In the genomic region with DNA sequence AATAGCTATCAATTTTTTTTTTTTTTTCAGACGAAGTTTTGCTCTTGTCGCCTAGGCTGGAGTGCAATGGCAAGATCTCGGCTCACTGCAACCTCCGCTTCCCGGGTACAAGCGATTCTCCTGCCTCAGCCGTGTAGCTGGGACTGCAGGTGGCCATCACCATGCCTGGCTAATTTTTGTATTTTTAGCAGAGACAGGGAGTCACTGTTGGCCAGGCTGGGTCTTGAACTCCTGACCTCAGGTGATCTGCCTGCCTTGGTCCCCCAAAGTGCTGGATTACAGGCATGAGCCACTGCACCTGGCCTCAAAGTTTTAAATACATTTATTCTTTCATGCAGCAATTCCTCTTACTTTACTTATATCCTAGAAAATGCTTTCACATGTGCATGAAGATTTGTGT, we compare ENCODE assay signal across 15 cellular contexts. TPM values are rescaled to one million over a fixed set of nuclear protein-coding genes. Genes with fewer than 3 reads are reported as not detected.
DNase-seq lines count a peak whose midpoint lies in the region; ATAC-seq and TF ChIP-seq lines count a peak whose summit lies in the region.
"Had no signal": no experiment of that assay in that cellular context is flagged by ENCODE, and none has a peak within 500 bp of the region (broad histone marks: within the 10 kb centered on the region; RNA-seq: fewer than 3 reads in every experiment).

No MANE protein-coding gene starts in this region.

- TF ChIP-seq CTCF in left ventricle myocardium inferior (IDR thresholded peaks at IDR 0.05; ENCODE audit: borderline replicate concordance): no peak

- no peaks in the 10 kb centered on the region for H3K36me3 ChIP-seq in left ventricle myocardium inferior

- no peaks in the 10 kb centered on the region for H3K9me3 Mint-ChIP-seq in T-helper 2 cell treated with Interferon-gamma antibody and Interleukin-4, amounts not matched to agents 5 μg/mL and 100 μg/mL, for 36 hours
- no peaks in the 10 kb centered on the region for H3K9me3 Mint-ChIP-seq in IgD-negative memory B cell
- no peaks in the 10 kb centered on the region for H3K9me3 Mint-ChIP-seq in activated naive CD8-positive, alpha-beta T cell treated with anti-CD3 and anti-CD28 coated beads, Interleukin-2, amount 10 ng/mL, durations not matched to agents 7 days and 5 days
- no peaks in the 10 kb centered on the region for H3K9me3 Mint-ChIP-seq in stimulated activated memory B cell treated with anti-CD40 and anti-IgM and Interleukin-4, amounts not matched to agents 10 μg/mL and 1 μg/mL and 100 μg/mL, for 72 hours

- peak overlapping the region; percentile 73 for H3K4me3 Mint-ChIP-seq in T-helper 2 cell treated with Interferon-gamma antibody and Interleukin-4, amounts not matched to agents 5 μg/mL and 100 μg/mL, for 36 hours
- H3K4me3 Mint-ChIP-seq in IgD-negative memory B cell: peak overlapping the region; percentile 31 to 84 (median 52)
- H3K4me3 Mint-ChIP-seq in activated naive CD8-positive, alpha-beta T cell treated with anti-CD3 and anti-CD28 coated beads, Interleukin-2, amount 10 ng/mL, durations not matched to agents 7 days and 5 days: peak overlapping the region; percentile 89
- peak overlapping the region; percentile 47 for H3K4me3 Mint-ChIP-seq in stimulated activated memory B cell treated with anti-CD40 and anti-IgM and Interleukin-4, amounts not matched to agents 10 μg/mL and 1 μg/mL and 100 μg/mL, for 72 hours

- no peak overlapping the region for H3K4me3 ChIP-seq in left ventricle myocardium inferior
- H3K4me3 ChIP-seq: K562, testis had no signal

- peaks cover 71% of the 10 kb centered on the region for H3K4me1 Mint-ChIP-seq in T-helper 2 cell treated with Interferon-gamma antibody and Interleukin-4, amounts not matched to agents 5 μg/mL and 100 μg/mL, for 36 hours (ENCODE audit: low read depth)
- H3K4me1 Mint-ChIP-seq in IgD-negative memory B cell: peaks cover 39 to 65% (median 59%) of the 10 kb centered on the region in 3 donors
- peaks cover 62% of the 10 kb centered on the region for H3K4me1 Mint-ChIP-seq in activated naive CD8-positive, alpha-beta T cell treated with anti-CD3 and anti-CD28 coated beads, Interleukin-2, amount 10 ng/mL, durations not matched to agents 7 days and 5 days
- peaks cover 74% of the 10 kb centered on the region for H3K4me1 Mint-ChIP-seq in stimulated activated memory B cell treated with anti-CD40 and anti-IgM and Interleukin-4, amounts not matched to agents 10 μg/mL and 1 μg/mL and 100 μg/mL, for 72 hours

- H3K36me3 Mint-ChIP-seq in T-helper 2 cell treated with Interferon-gamma antibody and Interleukin-4, amounts not matched to agents 5 μg/mL and 100 μg/mL, for 36 hours (ENCODE audit: low read depth): peaks cover 70% of the 10 kb centered on the region
- H3K36me3 Mint-ChIP-seq in IgD-negative memory B cell: peaks cover 10% of the 10 kb centered on the region
- peaks cover 45% of the 10 kb centered on the region for H3K36me3 Mint-ChIP-seq in activated naive CD8-positive, alpha-beta T cell treated with anti-CD3 and anti-CD28 coated beads, Interleukin-2, amount 10 ng/mL, durations not matched to agents 7 days and 5 days
- peaks cover 18% of the 10 kb centered on the region for H3K36me3 Mint-ChIP-seq in stimulated activated memory B cell treated with anti-CD40 and anti-IgM and Interleukin-4, amounts not matched to agents 10 μg/mL and 1 μg/mL and 100 μg/mL, for 72 hours

- DNase-seq in T-helper 2 cell treated with Interferon-gamma antibody and Interleukin-4, amounts not matched to agents 5 μg/mL and 100 μg/mL, for 36 hours (ENCODE audit: low spot score): no peak
- DNase-seq in T-helper 2 cell (no peak), left ventricle myocardium inferior (no peak), left lobe of liver (ENCODE audit: low spot score) (no peak)
- DNase-seq in activated naive CD8-positive, alpha-beta T cell treated with anti-CD3 and anti-CD28 coated beads, Interleukin-2, amount 10 ng/mL, durations not matched to agents 7 days and 5 days: no peak
- DNase-seq: 8988T, amniotic stem cell, foreskin fibroblast, NCI-H526 treated with DMSO at 0.1 percent for 48 hours, SIG-M5, testis had no signal

- no peaks in the 10 kb centered on the region for H3K4me1 ChIP-seq in left ventricle myocardium inferior
- H3K4me1 ChIP-seq: testis had no signal

- H3K27ac ChIP-seq in left ventricle myocardium inferior (replicated peaks): no peak overlapping the region
- H3K27ac ChIP-seq: testis had no signal

- POLR2A ChIA-PET in activated naive CD8-positive, alpha-beta T cell treated with anti-CD3 and anti-CD28 coated beads, Interleukin-2, amount 10 ng/mL, durations not matched to agents 7 days and 5 days (lab: Charles Lee): interaction anchor here (0.6 to 6.2 kb wide), 14 partner anchors 10 to 180 kb away, joined by 3 to 125 read pairs (median 6); partner anchors contain the start of genes ANP32B, CORO2A, NANS and TBC1D2

- H3K27me3 ChIP-seq in left ventricle myocardium inferior (ENCODE audit: low read depth): peaks cover 6% of the 10 kb centered on the region
- H3K27me3 ChIP-seq: testis had no signal

- peaks cover 3% of the 10 kb centered on the region for H3K9me3 ChIP-seq in left ventricle myocardium inferior (replicated peaks)
- H3K9me3 ChIP-seq: testis had no signal

- ATAC-seq in activated naive CD8-positive, alpha-beta T cell treated with anti-CD3 and anti-CD28 coated beads, Interleukin-2, amount 10 ng/mL, durations not matched to agents 7 days and 5 days (ENCODE audit: low read depth): no peak
- no peak for ATAC-seq in stimulated activated memory B cell treated with anti-CD40 and anti-IgM and Interleukin-4, amounts not matched to agents 10 μg/mL and 1 μg/mL and 100 μg/mL, for 72 hours
- ATAC-seq in HG02588 (IDR thresholded peaks at IDR 0.05; ENCODE audit: unreplicated experiment) (no peak), left lobe of liver (no peak)
- ATAC-seq: K562 had no signal

- intact Hi-C loops in left ventricle myocardium inferior (cut with micrococcal nuclease): no loop called here

- H3K27me3 Mint-ChIP-seq in T-helper 2 cell treated with Interferon-gamma antibody and Interleukin-4, amounts not matched to agents 5 μg/mL and 100 μg/mL, for 36 hours (ENCODE audit: low read depth): no peaks in the 10 kb centered on the region
- H3K27me3 Mint-ChIP-seq in IgD-negative memory B cell: no peaks in the 10 kb centered on the region
- no peaks in the 10 kb centered on the region for H3K27me3 Mint-ChIP-seq in activated naive CD8-positive, alpha-beta T cell treated with anti-CD3 and anti-CD28 coated beads, Interleukin-2, amount 10 ng/mL, durations not matched to agents 7 days and 5 days
- H3K27me3 Mint-ChIP-seq in stimulated activated memory B cell treated with anti-CD40 and anti-IgM and Interleukin-4, amounts not matched to agents 10 μg/mL and 1 μg/mL and 100 μg/mL, for 72 hours: no peaks in the 10 kb centered on the region

- H3K27ac Mint-ChIP-seq in T-helper 2 cell treated with Interferon-gamma antibody and Interleukin-4, amounts not matched to agents 5 μg/mL and 100 μg/mL, for 36 hours: peak overlapping the region; percentile 90
- H3K27ac Mint-ChIP-seq in IgD-negative memory B cell: peak overlapping the region; percentile 76 to 95 (median 91)
- peak overlapping the region; percentile 98 for H3K27ac Mint-ChIP-seq in activated naive CD8-positive, alpha-beta T cell treated with anti-CD3 and anti-CD28 coated beads, Interleukin-2, amount 10 ng/mL, durations not matched to agents 7 days and 5 days
- H3K27ac Mint-ChIP-seq in stimulated activated memory B cell treated with anti-CD40 and anti-IgM and Interleukin-4, amounts not matched to agents 10 μg/mL and 1 μg/mL and 100 μg/mL, for 72 hours: peak overlapping the region; percentile 77

RNA-seq across cellular contexts. Expression of gene TRIM14, which starts 17.6 kb away (rescaled TPM):
- polyA plus RNA-seq in IgD-negative memory B cell: 43.0 TPM
- total RNA-seq in activated naive CD8-positive, alpha-beta T cell treated with anti-CD3 and anti-CD28 coated beads, Interleukin-2, amount 10 ng/mL, durations not matched to agents 7 days and 5 days: 100 to 1,000 TPM in 1 of 2 experiments, 10 to 100 TPM in 1; 99.0 to 108 TPM
- total RNA-seq in left ventricle myocardium inferior (4.1 TPM), left lobe of liver (37.2 TPM)

RNA-seq across cellular contexts. Expression of gene NANS, which starts 44.9 kb away (rescaled TPM):
- polyA plus RNA-seq in IgD-negative memory B cell: 26.9 TPM
- total RNA-seq in activated naive CD8-positive, alpha-beta T cell treated with anti-CD3 and anti-CD28 coated beads, Interleukin-2, amount 10 ng/mL, durations not matched to agents 7 days and 5 days: 10 to 100 TPM; 30.0 to 31.1 TPM
- total RNA-seq in left ventricle myocardium inferior (38.6 TPM), left lobe of liver (26.3 TPM)
